In the genomic region with DNA sequence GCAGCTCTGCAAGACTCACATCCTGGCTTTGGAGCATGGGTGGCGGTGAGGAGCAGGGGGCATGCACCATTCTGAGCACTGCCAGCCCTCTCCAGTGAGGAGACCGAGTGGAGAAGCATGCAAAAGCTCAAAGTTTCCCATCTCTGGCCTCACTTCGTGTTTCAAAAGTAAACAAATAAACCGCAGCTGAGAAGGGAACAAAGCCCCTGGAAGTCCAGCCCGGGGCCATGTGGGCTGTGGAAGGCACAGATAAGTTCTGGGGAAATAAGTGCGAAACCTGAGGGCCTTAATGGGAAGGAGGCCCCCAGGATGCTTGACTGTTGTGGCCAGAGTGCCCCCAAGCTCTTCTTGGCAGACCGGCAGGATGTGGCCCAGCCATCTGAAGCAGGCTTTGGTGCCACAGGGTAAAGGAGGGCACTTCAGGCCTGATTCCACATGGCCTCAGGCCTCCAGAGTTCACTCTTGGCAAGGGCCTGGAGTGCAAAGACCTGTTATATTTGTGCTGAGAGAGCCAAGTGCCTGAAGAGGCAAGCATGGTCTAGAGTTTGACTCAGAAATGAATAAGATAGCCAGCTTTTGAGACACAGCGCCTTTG, we compare ENCODE assay signal across 1 cellular context.
A peak's percentile ranks its signal among the peaks of the same experiment; 100 is the strongest.
TF ChIP-seq lines count a peak whose summit lies in the region.

No MANE protein-coding gene starts in this region.

TF ChIP-seq in HepG2, 621 proteins besides CTCF, POLR2A, EP300 and RAD21 (continued from another document):
- TF ChIP-seq, protein P1, sequence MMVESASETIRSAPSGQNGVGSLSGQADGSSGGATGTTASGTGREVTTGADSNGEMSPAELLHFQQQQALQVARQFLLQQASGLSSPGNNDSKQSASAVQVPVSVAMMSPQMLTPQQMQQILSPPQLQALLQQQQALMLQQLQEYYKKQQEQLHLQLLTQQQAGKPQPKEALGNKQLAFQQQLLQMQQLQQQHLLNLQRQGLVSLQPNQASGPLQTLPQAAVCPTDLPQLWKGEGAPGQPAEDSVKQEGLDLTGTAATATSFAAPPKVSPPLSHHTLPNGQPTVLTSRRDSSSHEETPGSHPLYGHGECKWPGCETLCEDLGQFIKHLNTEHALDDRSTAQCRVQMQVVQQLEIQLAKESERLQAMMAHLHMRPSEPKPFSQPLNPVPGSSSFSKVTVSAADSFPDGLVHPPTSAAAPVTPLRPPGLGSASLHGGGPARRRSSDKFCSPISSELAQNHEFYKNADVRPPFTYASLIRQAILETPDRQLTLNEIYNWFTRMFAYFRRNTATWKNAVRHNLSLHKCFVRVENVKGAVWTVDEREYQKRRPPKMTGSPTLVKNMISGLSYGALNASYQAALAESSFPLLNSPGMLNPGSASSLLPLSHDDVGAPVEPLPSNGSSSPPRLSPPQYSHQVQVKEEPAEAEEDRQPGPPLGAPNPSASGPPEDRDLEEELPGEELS (CRISPR knock-in tag; IDR thresholded peaks at IDR 0.05), result 0 out of 2 replicates have a peak, but pooled peaks have one; percentile 24
- TF ChIP-seq, protein P2, sequence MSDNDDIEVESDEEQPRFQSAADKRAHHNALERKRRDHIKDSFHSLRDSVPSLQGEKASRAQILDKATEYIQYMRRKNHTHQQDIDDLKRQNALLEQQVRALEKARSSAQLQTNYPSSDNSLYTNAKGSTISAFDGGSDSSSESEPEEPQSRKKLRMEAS (IDR thresholded peaks at IDR 0.05), result peak; percentile 52; the same call in 1 of the 2 replicates
- TF ChIP-seq XRCC5 (optimal IDR thresholded peaks at IDR 0.05; ENCODE audit: low read length) (no peak), CCDC6 (CRISPR knock-in tag; IDR thresholded peaks at IDR 0.05) (no peak), POGZ (CRISPR knock-in tag; IDR thresholded peaks at IDR 0.05) (no peak), FOXP1 (IDR thresholded peaks at IDR 0.05) (no peak), FOXP1 (CRISPR knock-in tag; IDR thresholded peaks at IDR 0.05) (0 out of 2 replicates have a peak, but pooled peaks have one; percentile 22), ZFY (CRISPR knock-in tag; IDR thresholded peaks at IDR 0.05) (peak; percentile 22; the same call in 1 of the 2 replicates), KLF13 (CRISPR knock-in tag; IDR thresholded peaks at IDR 0.05) (no peak), HNRNPH1 (optimal IDR thresholded peaks at IDR 0.05; ENCODE audit: low read depth, low read length) (no peak), ZNF335 (CRISPR knock-in tag; IDR thresholded peaks at IDR 0.05) (no peak), ZNF687 (CRISPR knock-in tag; IDR thresholded peaks at IDR 0.05) (peak; percentile 46; the same call in 1 of the 2 replicates)
- TF ChIP-seq, protein P3, sequence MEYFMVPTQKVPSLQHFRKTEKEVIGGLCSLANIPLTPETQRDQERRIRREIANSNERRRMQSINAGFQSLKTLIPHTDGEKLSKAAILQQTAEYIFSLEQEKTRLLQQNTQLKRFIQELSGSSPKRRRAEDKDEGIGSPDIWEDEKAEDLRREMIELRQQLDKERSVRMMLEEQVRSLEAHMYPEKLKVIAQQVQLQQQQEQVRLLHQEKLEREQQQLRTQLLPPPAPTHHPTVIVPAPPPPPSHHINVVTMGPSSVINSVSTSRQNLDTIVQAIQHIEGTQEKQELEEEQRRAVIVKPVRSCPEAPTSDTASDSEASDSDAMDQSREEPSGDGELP (IDR thresholded peaks at IDR 0.05; ENCODE audit: borderline replicate concordance, low read depth), result peak; percentile 25; the same call in 1 of the 2 replicates
